ENCODE assay signal across 18 cellular contexts in genomic region chr10:43393186-43393585, GRCh38. TPM values are rescaled to one million over a fixed set of nuclear protein-coding genes. Genes with fewer than 3 reads are reported as not detected.
DNase-seq lines count a peak whose midpoint lies in the region; ATAC-seq, FAIRE-seq and TF ChIP-seq lines count a peak whose summit lies in the region.
"Not testable (repeated sequence)": the region's sequence is repeated elsewhere in the genome, so short reads cannot be mapped to it uniquely, and the experiment has no call there.
"Had no signal": no experiment of that assay in that cellular context is flagged by ENCODE, and none has a peak within 500 bp of the region (broad histone marks: within the 10 kb centered on the region; RNA-seq: fewer than 3 reads in every experiment).

No MANE protein-coding gene starts in this region.

- intact Hi-C loops in CD4-positive, alpha-beta memory T cell (cut with micrococcal nuclease); IMR-90 (cut with micrococcal nuclease); K562 (cut with micrococcal nuclease); posterior vena cava (cut with DNase I): not testable (repeated sequence)
- intact Hi-C loops in activated T-helper 1 cell treated with anti-CD3 and anti-CD28 coated beads, Interleukin-12 subunit alpha, Interleukin-12 subunit beta, Interleukin-2, Interleukin-4 antibody, amounts not matched to agents 30 ng/mL and 10 ng/mL and 1 ng/mL, durations not matched to agents 14 hours and 24 hours and 36 hours (cut with micrococcal nuclease) = loop anchor here (10.0 kb wide), 1 partner anchor 608 kb away; the partner anchor contains the start of gene BMS1

- peak overlapping the region; percentile 100 for H3K27ac ChIP-seq in CD4-positive, alpha-beta memory T cell (ENCODE audit: low read depth, low read length)
- not testable (repeated sequence) for H3K27ac ChIP-seq in IMR-90 (ENCODE audit: insufficient read depth, low read length)
- H3K27ac ChIP-seq in K562 (ENCODE audit: extremely low read depth, low read depth, low read length) = peak overlapping the region; percentile 34

- H4K20me1 ChIP-seq in IMR-90 (ENCODE audit: insufficient read depth, low read length) = peaks cover 81% of the 10 kb centered on the region
- peaks cover 67% of the 10 kb centered on the region for H4K20me1 ChIP-seq in K562 (replicated peaks; ENCODE audit: control insufficient read depth, insufficient read depth, low read length)

- H4K91ac ChIP-seq in IMR-90 (ENCODE audit: insufficient read depth, low read depth, low read length) = not testable (repeated sequence)

- FAIRE-seq in K562 (lab: Jason Lieb, UNC) = not testable (repeated sequence)

- BruUV-seq in IMR-90 (replicated peaks; lab: Mats Ljungman, UMichigan); K562 (replicated peaks; lab: Mats Ljungman, UMichigan): not testable (repeated sequence)

- no CpG with 5 or more reads among the region's 11 CpGs for WGBS in IMR-90 (ENCODE audit: extremely low coverage in 2 of 2, insufficient read length in 1 of 2), 2 experiments
- 92% methylated on average over 11 of the region's 11 CpGs for WGBS in K562 (ENCODE audit: insufficient coverage, low coverage, missing lambda C conversion rate)

- ATAC-seq in IMR-90 (ENCODE audit: low read depth); WTC11; K562; memory B cell (ENCODE audit: low read depth): not testable (repeated sequence)

- not testable (repeated sequence) for H3K9me3 ChIP-seq in CD4-positive, alpha-beta memory T cell (ENCODE audit: control insufficient read depth in 1 of 2, low read length in 2 of 2); IMR-90 (ENCODE audit: control insufficient read depth, insufficient read depth, low read length); K562 (replicated peaks; ENCODE audit: control insufficient read depth, insufficient read depth, low read depth, low read length)

- dilution Hi-C loops in IMR-90 (cut with HindIII; ENCODE audit: low sequenced_read_pairs, unreplicated experiment) = not testable (repeated sequence)

- H3K23ac ChIP-seq in IMR-90 (ENCODE audit: low read depth, low read length) = peak overlapping the region; percentile 35; the same call in 1 of the 2 replicates

- not testable (repeated sequence) for TF ChIP-seq EP300 in K562 (IDR thresholded peaks at IDR 0.05; ENCODE audit: low read length)

- peaks cover 60% of the 10 kb centered on the region for H3K36me3 ChIP-seq in CD4-positive, alpha-beta memory T cell (ENCODE audit: insufficient read depth, low read length)
- H3K36me3 ChIP-seq in IMR-90 (ENCODE audit: control insufficient read depth, insufficient read depth, low read length) (peaks cover 47% of the 10 kb centered on the region), K562 (ENCODE audit: control insufficient read depth, insufficient read depth, low read length) (peaks cover 86% of the 10 kb centered on the region)

- CTCF ChIA-PET in CD4-positive, alpha-beta memory T cell (lab: Charles Lee; ENCODE audit: partially characterized antibody) = interaction anchor here (1.0 to 1.3 kb wide), 2 partner anchors 12 to 27 kb away, joined by 3 to 5 read pairs; no protein-coding TSS in a partner anchor
- CTCF ChIA-PET in IMR-90 (lab: Yijun Ruan, JAX); WTC11 (lab: Charles Lee); K562 (lab: Yijun Ruan, JAX; ENCODE audit: low intra/inter-chr PET ratio): not testable (repeated sequence)

- H2AFZ ChIP-seq in IMR-90 (replicated peaks; ENCODE audit: low read length, poor library complexity); K562 (ENCODE audit: low read depth, low read length): not testable (repeated sequence)

- not testable (repeated sequence) for TF ChIP-seq POLR2A in IMR-90 (IDR thresholded peaks at IDR 0.05; ENCODE audit: low read depth, low read length)
- 0 out of 2 replicates have a peak, but pooled peaks have one; percentile 1 for TF ChIP-seq POLR2A in K562 (conservative IDR thresholded peaks at IDR 0.05)

- not testable (repeated sequence) for H2BK20ac ChIP-seq in IMR-90 (ENCODE audit: low read depth, low read length)

- TF ChIP-seq RAD21 in IMR-90 (IDR thresholded peaks at IDR 0.05; ENCODE audit: low read length); K562 (CRISPR knock-in tag; conservative IDR thresholded peaks at IDR 0.05 in 1 of 2, IDR thresholded peaks at IDR 0.05 in 1 of 2): not testable (repeated sequence)

- H3K4me3 Mint-ChIP-seq in CD4-positive, alpha-beta memory T cell = peak overlapping the region in 2 of 8 donors; percentile 5 to 8
- not testable (repeated sequence) for H3K4me3 Mint-ChIP-seq in WTC11; activated T-helper 1 cell treated with anti-CD3 and anti-CD28 coated beads, Interleukin-12 subunit alpha, Interleukin-12 subunit beta, Interleukin-2, Interleukin-4 antibody, amounts not matched to agents 30 ng/mL and 10 ng/mL and 1 ng/mL, durations not matched to agents 14 hours and 24 hours and 36 hours; memory B cell

- H3K27ac Mint-ChIP-seq in CD4-positive, alpha-beta memory T cell = peak overlapping the region; percentile 81 to 98 (median 88)
- H3K27ac Mint-ChIP-seq in WTC11 (peak overlapping the region; percentile 82), memory B cell (peak overlapping the region; percentile 81)
- peak overlapping the region; percentile 28 for H3K27ac Mint-ChIP-seq in activated T-helper 1 cell treated with anti-CD3 and anti-CD28 coated beads, Interleukin-12 subunit alpha, Interleukin-12 subunit beta, Interleukin-2, Interleukin-4 antibody, amounts not matched to agents 30 ng/mL and 10 ng/mL and 1 ng/mL, durations not matched to agents 14 hours and 24 hours and 36 hours

- not testable (repeated sequence) for H3K27me3 ChIP-seq in CD4-positive, alpha-beta memory T cell (ENCODE audit: insufficient read depth, low read length); IMR-90 (ENCODE audit: control insufficient read depth, insufficient read depth, low read length); K562 (ENCODE audit: control insufficient read depth in 2 of 2, insufficient read depth in 2 of 2, low read length in 2 of 2)

- not testable (repeated sequence) for H3K4me2 ChIP-seq in IMR-90 (ENCODE audit: low read depth, low read length); K562 (ENCODE audit: insufficient read depth, low read length)

- H3K9ac ChIP-seq in IMR-90 (ENCODE audit: low read depth, low read length) = not testable (repeated sequence)
- 0 out of 4 replicates have a peak overlapping the region, but pooled peaks of 1 of the 2 experiments have one; percentile 2 for H3K9ac ChIP-seq in K562 (ENCODE audit: insufficient read depth in 1 of 2, low read depth in 2 of 2, low read length in 2 of 2)

- peaks cover 48 to 82% of the 10 kb centered on the region in 2 donors for H3K36me3 Mint-ChIP-seq in CD4-positive, alpha-beta memory T cell
- H3K36me3 Mint-ChIP-seq in WTC11 (peaks cover 68% of the 10 kb centered on the region), memory B cell (peaks cover 37% of the 10 kb centered on the region)
- peaks cover 70% of the 10 kb centered on the region for H3K36me3 Mint-ChIP-seq in activated T-helper 1 cell treated with anti-CD3 and anti-CD28 coated beads, Interleukin-12 subunit alpha, Interleukin-12 subunit beta, Interleukin-2, Interleukin-4 antibody, amounts not matched to agents 30 ng/mL and 10 ng/mL and 1 ng/mL, durations not matched to agents 14 hours and 24 hours and 36 hours (ENCODE audit: low read depth)

- not testable (repeated sequence) for H2AK9ac ChIP-seq in IMR-90 (replicated peaks; ENCODE audit: low read depth, low read length, poor library complexity)

- H3K14ac ChIP-seq in IMR-90 (replicated peaks; ENCODE audit: low read depth, low read length) = not testable (repeated sequence)

- H3K79me2 ChIP-seq in K562 (ENCODE audit: control insufficient read depth, insufficient read depth, low read length) = peaks cover 97% of the 10 kb centered on the region

- H3K27me3 Mint-ChIP-seq in CD4-positive, alpha-beta memory T cell; WTC11 (ENCODE audit: low read depth); activated T-helper 1 cell treated with anti-CD3 and anti-CD28 coated beads, Interleukin-12 subunit alpha, Interleukin-12 subunit beta, Interleukin-2, Interleukin-4 antibody, amounts not matched to agents 30 ng/mL and 10 ng/mL and 1 ng/mL, durations not matched to agents 14 hours and 24 hours and 36 hours (ENCODE audit: insufficient read depth); memory B cell: not testable (repeated sequence)

- H3K56ac ChIP-seq in IMR-90 (ENCODE audit: extremely low read depth, insufficient read depth, low read length) = not testable (repeated sequence)

- peaks cover 62 to 94% (median 72%) of the 10 kb centered on the region in 4 donors for H3K4me1 Mint-ChIP-seq in CD4-positive, alpha-beta memory T cell
- H3K4me1 Mint-ChIP-seq in WTC11 (peaks cover 46% of the 10 kb centered on the region), memory B cell (peaks cover 54% of the 10 kb centered on the region)
- H3K4me1 Mint-ChIP-seq in activated T-helper 1 cell treated with anti-CD3 and anti-CD28 coated beads, Interleukin-12 subunit alpha, Interleukin-12 subunit beta, Interleukin-2, Interleukin-4 antibody, amounts not matched to agents 30 ng/mL and 10 ng/mL and 1 ng/mL, durations not matched to agents 14 hours and 24 hours and 36 hours (ENCODE audit: low read depth) = peaks cover 79% of the 10 kb centered on the region

- peaks cover 28 to 67% of the 10 kb centered on the region in 2 experiments for H3K79me1 ChIP-seq in IMR-90 (ENCODE audit: low read depth in 1 of 2, low read length in 2 of 2)

- H4K8ac ChIP-seq in IMR-90 (ENCODE audit: low read depth in 2 of 2, low read length in 2 of 2) = not testable (repeated sequence)

- not testable (repeated sequence) for H2BK15ac ChIP-seq in IMR-90 (ENCODE audit: low read depth, low read length)

- in situ Hi-C loops in IMR-90 (cut with MboI; ENCODE audit: low sequenced_read_pairs); K562 (cut with MboI): not testable (repeated sequence)

- not testable (repeated sequence) for H3K18ac ChIP-seq in IMR-90 (ENCODE audit: low read depth, low read length)

- POLR2A ChIA-PET in CD4-positive, alpha-beta memory T cell (lab: Charles Lee; ENCODE audit: partially characterized antibody) = interaction anchor here (13.4 kb wide), 1 partner anchor 16 kb away, joined by 250 read pairs; the partner anchor contains the start of gene HNRNPF
- POLR2A ChIA-PET in IMR-90 (lab: Charles Lee; ENCODE audit: unreplicated experiment); WTC11 (lab: Charles Lee): not testable (repeated sequence)
- POLR2A ChIA-PET in K562 (lab: Yijun Ruan, JAX) = interaction anchor here (0.6 to 5.3 kb wide), 4 partner anchors 10 to 44 kb away, joined by 3 to 73 read pairs (median 4); no protein-coding TSS in a partner anchor

- not testable (repeated sequence) for H2AK5ac ChIP-seq in IMR-90 (ENCODE audit: low read depth, low read length)

- H3K4ac ChIP-seq in IMR-90 (ENCODE audit: low read depth, low read length) = not testable (repeated sequence)

- not testable (repeated sequence) for H3K9me1 ChIP-seq in IMR-90 (ENCODE audit: insufficient read depth, low read length); K562 (ENCODE audit: control insufficient read depth, insufficient read depth, low read length)

- H4K5ac ChIP-seq in IMR-90 (ENCODE audit: low read depth, low read length) = not testable (repeated sequence)

- not testable (repeated sequence) for H2BK120ac ChIP-seq in IMR-90 (ENCODE audit: low read depth, low read length)

- DNase-seq in CD4-positive, alpha-beta memory T cell; IMR-90; WTC11 (ENCODE audit: low spot score); activated T-helper 1 cell treated with anti-CD3 and anti-CD28 coated beads, Interleukin-12 subunit alpha, Interleukin-12 subunit beta, Interleukin-2, Interleukin-4 antibody, amounts not matched to agents 30 ng/mL and 10 ng/mL and 1 ng/mL, durations not matched to agents 14 hours and 24 hours and 36 hours (ENCODE audit: low spot score); K562 (ENCODE audit: extremely low read depth in 1 of 4, low spot score in 3 of 4); memory B cell (ENCODE audit: low spot score in 2 of 2): not testable (repeated sequence)
- peak; percentile 34 for DNase-seq in posterior vena cava (ENCODE audit: low spot score)

- H3K9me3 Mint-ChIP-seq in CD4-positive, alpha-beta memory T cell; WTC11; activated T-helper 1 cell treated with anti-CD3 and anti-CD28 coated beads, Interleukin-12 subunit alpha, Interleukin-12 subunit beta, Interleukin-2, Interleukin-4 antibody, amounts not matched to agents 30 ng/mL and 10 ng/mL and 1 ng/mL, durations not matched to agents 14 hours and 24 hours and 36 hours; memory B cell: not testable (repeated sequence)

- H3K4me1 ChIP-seq in CD4-positive, alpha-beta memory T cell (ENCODE audit: insufficient read depth, low read length) = peaks cover 81% of the 10 kb centered on the region
- H3K4me1 ChIP-seq in IMR-90 (ENCODE audit: control insufficient read depth, insufficient read depth, low read length) = not testable (repeated sequence)
- H3K4me1 ChIP-seq in K562 (replicated peaks in 1 of 2; ENCODE audit: control insufficient read depth in 2 of 2, insufficient read depth in 2 of 2, low read length in 2 of 2) = peaks cover 45 to 54% of the 10 kb centered on the region in 2 experiments; a peak in 4 of 5 replicates

- H3K4me3 ChIP-seq in CD4-positive, alpha-beta memory T cell (ENCODE audit: low read length in 2 of 2); IMR-90 (ENCODE audit: insufficient read depth, low read depth, low read length); K562: not testable (repeated sequence)

- not testable (repeated sequence) for TF ChIP-seq CTCF in IMR-90 (conservative IDR thresholded peaks at IDR 0.05; ENCODE audit: low read depth, low read length); WTC11 (IDR thresholded peaks at IDR 0.05); K562 (IDR thresholded peaks at IDR 0.05 in 2 of 3, conservative IDR thresholded peaks at IDR 0.05 in 1 of 3; ENCODE audit: insufficient read depth in 2 of 3, low read depth in 1 of 3, low read length in 3 of 3)

- not testable (repeated sequence) for H2BK5ac ChIP-seq in IMR-90 (ENCODE audit: low read depth, low read length, poor library complexity, severe bottlenecking)

RNA-seq across cellular contexts. Expression of gene HNRNPF, which starts 15.8 kb away (rescaled TPM):
- total RNA-seq in CD4-positive, alpha-beta memory T cell = 100 to 1,000 TPM; 204 to 206 TPM
- polyA plus RNA-seq in CD4-positive, alpha-beta memory T cell = 100 to 1,000 TPM; 242 to 296 TPM
- total RNA-seq in IMR-90 (2012; rRNA removed) = 207 and 276 TPM in 2 replicates
- 147 and 169 TPM in 2 replicates for polyA plus RNA-seq in IMR-90 (2012; rRNA removed)
- polyA plus RNA-seq in IMR-90 (2012; cell fraction: cytosol; rRNA removed) = 75.0 and 90.4 TPM in 2 replicates
- polyA plus RNA-seq in IMR-90 (2012; cell fraction: nucleus; rRNA removed; ENCODE audit: low replicate concordance) = 58.9 and 93.6 TPM in 2 replicates
- total RNA-seq in WTC11 (2021) = 318 to 358 TPM (median 326 TPM) in 3 replicates
- 499 and 501 TPM in 2 replicates for total RNA-seq in activated T-helper 1 cell treated with anti-CD3 and anti-CD28 coated beads, Interleukin-12 subunit alpha, Interleukin-12 subunit beta, Interleukin-2, Interleukin-4 antibody, amounts not matched to agents 30 ng/mL and 10 ng/mL and 1 ng/mL, durations not matched to agents 14 hours and 24 hours and 36 hours
- total RNA-seq in K562 (2011; cell fraction: chromatin; rRNA removed; ENCODE audit: low replicate concordance) = 85.6 and 109 TPM in 2 replicates
- 72.0 and 75.3 TPM in 2 replicates for total RNA-seq in K562 (2011; cell fraction: nucleolus; rRNA removed)
- 72.8 and 78.1 TPM in 2 replicates for total RNA-seq in K562 (2011; cell fraction: nucleoplasm; rRNA removed)
- 475 and 482 TPM in 2 replicates for total RNA-seq in K562 (2014; rRNA removed)
- 350 and 367 TPM in 2 replicates for total RNA-seq in K562 (2014; rRNA removed; fragmentation: Illumina TruSeq; extraction: Trizol)
- 425 and 438 TPM in 2 replicates for total RNA-seq in K562 (2015; rRNA removed; fragmentation: Illumina TruSeq; extraction: Trizol)
- total RNA-seq in K562 (2021) = 436 and 489 TPM in 2 replicates
- polyA plus RNA-seq in K562 (2011; rRNA removed) = 331 and 341 TPM in 2 replicates
- polyA plus RNA-seq in K562 (2011; cell fraction: cytosol; rRNA removed) = 281 and 294 TPM in 2 replicates
- polyA plus RNA-seq in K562 (2011; cell fraction: nucleus; rRNA removed) = 122 and 160 TPM in 2 replicates
- 322 and 499 TPM in 2 replicates for polyA plus RNA-seq in K562 (2012)
- 450 and 461 TPM in 2 replicates for polyA plus RNA-seq in K562 (2014; fragmentation: Illumina TruSeq; extraction: Trizol)
- polyA plus RNA-seq in K562 (2014; fragmentation: Nextera tagmentation; extraction: Ambion mirVana) = 100 to 1,000 TPM; 192 to 289 TPM
- polyA plus RNA-seq in K562 (2014; rRNA removed) = 390 and 416 TPM in 2 replicates
- polyA minus RNA-seq in K562 (2011; rRNA and poly(A)+ RNA removed) = 441 and 450 TPM in 2 replicates
- 190 and 194 TPM in 2 replicates for polyA minus RNA-seq in K562 (2011; cell fraction: cytosol; rRNA and poly(A)+ RNA removed)
- polyA minus RNA-seq in K562 (2011; cell fraction: nucleus; rRNA and poly(A)+ RNA removed) = 39.4 and 62.3 TPM in 2 replicates
- total RNA-seq in posterior vena cava = 100 to 1,000 TPM; 109 to 112 TPM

RNA-seq across cellular contexts. Expression of gene FXYD4, which starts 21.8 kb away (rescaled TPM):
- not detected for total RNA-seq in CD4-positive, alpha-beta memory T cell
- not detected for polyA plus RNA-seq in CD4-positive, alpha-beta memory T cell
- total RNA-seq in IMR-90 (2012; rRNA removed) (not detected in 2 replicates), WTC11 (2021) (not detected in 3 replicates), K562 (2014; rRNA removed) (not detected in 2 replicates), K562 (2014; rRNA removed; fragmentation: Illumina TruSeq; extraction: Trizol) (not detected in 2 replicates), K562 (2015; rRNA removed; fragmentation: Illumina TruSeq; extraction: Trizol) (not detected in 2 replicates), K562 (2021) (not detected in 2 replicates), posterior vena cava (not detected)
- polyA plus RNA-seq in IMR-90 (2012; rRNA removed) (not detected in 2 replicates), K562 (2011; rRNA removed) (not detected in 2 replicates), K562 (2014; fragmentation: Illumina TruSeq; extraction: Trizol) (not detected in 2 replicates), K562 (2014; fragmentation: Nextera tagmentation; extraction: Ambion mirVana) (not detected), K562 (2014; rRNA removed) (0.94 TPM in 1 of 2 replicates, not detected in the other)
- polyA plus RNA-seq in IMR-90 (2012; cell fraction: cytosol; rRNA removed) = not detected in 2 replicates
- not detected in 2 replicates for polyA plus RNA-seq in IMR-90 (2012; cell fraction: nucleus; rRNA removed; ENCODE audit: low replicate concordance)
- 0.44 TPM in 1 of 2 replicates, not detected in the other for total RNA-seq in activated T-helper 1 cell treated with anti-CD3 and anti-CD28 coated beads, Interleukin-12 subunit alpha, Interleukin-12 subunit beta, Interleukin-2, Interleukin-4 antibody, amounts not matched to agents 30 ng/mL and 10 ng/mL and 1 ng/mL, durations not matched to agents 14 hours and 24 hours and 36 hours
- not detected in 2 replicates for total RNA-seq in K562 (2011; cell fraction: chromatin; rRNA removed; ENCODE audit: low replicate concordance)
- total RNA-seq in K562 (2011; cell fraction: nucleolus; rRNA removed) = not detected in 2 replicates
- total RNA-seq in K562 (2011; cell fraction: nucleoplasm; rRNA removed) = not detected in 2 replicates
- 0.07 TPM in 1 of 2 replicates, not detected in the other for polyA plus RNA-seq in K562 (2011; cell fraction: cytosol; rRNA removed)
- polyA plus RNA-seq in K562 (2011; cell fraction: nucleus; rRNA removed) = not detected in 2 replicates
- polyA plus RNA-seq in K562 (2012) = 0.37 TPM in 1 of 2 replicates, not detected in the other
- polyA minus RNA-seq in K562 (2011; rRNA and poly(A)+ RNA removed) = not detected in 2 replicates
- polyA minus RNA-seq in K562 (2011; cell fraction: cytosol; rRNA and poly(A)+ RNA removed) = not detected in 2 replicates
- not detected in 2 replicates for polyA minus RNA-seq in K562 (2011; cell fraction: nucleus; rRNA and poly(A)+ RNA removed)
- total RNA-seq: ascending aorta, dermis blood vessel endothelial cell, endothelial cell of umbilical vein, fibroblast of lung, gastroesophageal sphincter, HT-29, left cardiac atrium, lung microvascular endothelial cell, PC-3, skeletal muscle tissue, tibial nerve had no signal
- polyA plus RNA-seq: endothelial cell of umbilical vein, fibroblast of lung had no signal

RNA-seq across cellular contexts. Expression of gene ZNF487, which starts 43.7 kb away (rescaled TPM):
- total RNA-seq in CD4-positive, alpha-beta memory T cell = 1 to 10 TPM; 3.1 to 5.6 TPM
- 1 to 10 TPM; 4.8 to 7.7 TPM for polyA plus RNA-seq in CD4-positive, alpha-beta memory T cell
- total RNA-seq in IMR-90 (2012; rRNA removed) = 2.5 and 2.7 TPM in 2 replicates
- polyA plus RNA-seq in IMR-90 (2012; rRNA removed) = 1.7 TPM in 2 replicates
- 1.0 and 2.7 TPM in 2 replicates for polyA plus RNA-seq in IMR-90 (2012; cell fraction: cytosol; rRNA removed)
- 0.98 and 2.6 TPM in 2 replicates for polyA plus RNA-seq in IMR-90 (2012; cell fraction: nucleus; rRNA removed; ENCODE audit: low replicate concordance)
- total RNA-seq in WTC11 (2021) = 1.2 to 2.3 TPM (median 1.4 TPM) in 3 replicates
- 1.8 and 2.0 TPM in 2 replicates for total RNA-seq in activated T-helper 1 cell treated with anti-CD3 and anti-CD28 coated beads, Interleukin-12 subunit alpha, Interleukin-12 subunit beta, Interleukin-2, Interleukin-4 antibody, amounts not matched to agents 30 ng/mL and 10 ng/mL and 1 ng/mL, durations not matched to agents 14 hours and 24 hours and 36 hours
- total RNA-seq in K562 (2011; cell fraction: chromatin; rRNA removed; ENCODE audit: low replicate concordance) = 4.8 and 7.6 TPM in 2 replicates
- 4.8 and 5.1 TPM in 2 replicates for total RNA-seq in K562 (2011; cell fraction: nucleolus; rRNA removed)
- 5.8 and 8.5 TPM in 2 replicates for total RNA-seq in K562 (2011; cell fraction: nucleoplasm; rRNA removed)
- total RNA-seq in K562 (2014; rRNA removed) = 2.7 and 3.2 TPM in 2 replicates
- total RNA-seq in K562 (2014; rRNA removed; fragmentation: Illumina TruSeq; extraction: Trizol) = 4.1 and 4.3 TPM in 2 replicates
- 3.7 and 4.3 TPM in 2 replicates for total RNA-seq in K562 (2015; rRNA removed; fragmentation: Illumina TruSeq; extraction: Trizol)
- 1.9 and 3.5 TPM in 2 replicates for total RNA-seq in K562 (2021)
- 5.5 and 5.9 TPM in 2 replicates for polyA plus RNA-seq in K562 (2011; rRNA removed)
- 4.7 and 4.9 TPM in 2 replicates for polyA plus RNA-seq in K562 (2011; cell fraction: cytosol; rRNA removed)
- polyA plus RNA-seq in K562 (2011; cell fraction: nucleus; rRNA removed) = 2.3 and 3.1 TPM in 2 replicates
- 2.6 and 6.6 TPM in 2 replicates for polyA plus RNA-seq in K562 (2012)
- 4.1 and 4.2 TPM in 2 replicates for polyA plus RNA-seq in K562 (2014; fragmentation: Illumina TruSeq; extraction: Trizol)
- polyA plus RNA-seq in K562 (2014; fragmentation: Nextera tagmentation; extraction: Ambion mirVana) = 1 to 10 TPM; 6.1 to 6.5 TPM
- polyA plus RNA-seq in K562 (2014; rRNA removed) = 3.2 and 3.7 TPM in 2 replicates
- 1.4 and 1.7 TPM in 2 replicates for polyA minus RNA-seq in K562 (2011; rRNA and poly(A)+ RNA removed)
- 1.3 and 1.7 TPM in 2 replicates for polyA minus RNA-seq in K562 (2011; cell fraction: cytosol; rRNA and poly(A)+ RNA removed)
- polyA minus RNA-seq in K562 (2011; cell fraction: nucleus; rRNA and poly(A)+ RNA removed) = 1.3 and 2.7 TPM in 2 replicates
- 1 to 10 TPM; 4.8 to 6.5 TPM for total RNA-seq in posterior vena cava

Comparison
In these comparisons a context has a peak if more than half of its experiments do, and no peak if none do; other contexts are left out.
1. H3K27ac Mint-ChIP-seq: peak in every context shown above with its lines; median percentile 88 in CD4-positive, alpha-beta memory T cell; 82 in WTC11; 81 in memory B cell; 28 in activated T-helper 1 cell treated with anti-CD3 and anti-CD28 coated beads, Interleukin-12 subunit alpha, Interleukin-12 subunit beta, Interleukin-2, Interleukin-4 antibody, amounts not matched to agents 30 ng/mL and 10 ng/mL and 1 ng/mL, durations not matched to agents 14 hours and 24 hours and 36 hours.